Comparison of ENCODE assay signal across 8 cellular contexts in genomic region chr19:40601061-40601973, GRCh38. TPM values are rescaled to one million over a fixed set of nuclear protein-coding genes. Genes with fewer than 3 reads are reported as not detected.
DNase-seq lines count a peak whose midpoint lies in the region; ATAC-seq and TF ChIP-seq lines count a peak whose summit lies in the region.

TSS of gene LTBP4 (plus strand) at chr19:40601369. CDS start at chr19:40601388, 19 bp downstream.

- H3K9me3 ChIP-seq in HAP-1: no peaks in the 10 kb centered on the region

- DNase-seq in AG09309 (ENCODE audit: low read depth) (no peak), HAP-1 (ENCODE audit: low spot score in 2 of 2) (peak in 1 of 2 experiments; percentile 69), fibroblast of the aortic adventitia (ENCODE audit: low read depth) (no peak), neural crest cell (ENCODE audit: low read depth, low spot score) (no peak), iPS-NIHi7 (ENCODE audit: extremely low spot score) (no peak), medulla oblongata (ENCODE audit: extremely low spot score) (no peak)
- no peak for DNase-seq in activated CD4-positive, alpha-beta memory T cell treated with anti-CD3 and anti-CD28 coated beads, Interleukin-2, amount 10 ng/mL, durations not matched to agents 7 days and 5 days

- H3K27me3 Mint-ChIP-seq in activated CD4-positive, alpha-beta memory T cell treated with anti-CD3 and anti-CD28 coated beads, Interleukin-2, amount 10 ng/mL, durations not matched to agents 7 days and 5 days: peaks cover 42% of the 10 kb centered on the region
- H3K27me3 Mint-ChIP-seq in neural crest cell (ENCODE audit: low read depth): peaks cover 76% of the 10 kb centered on the region

- no peaks in the 10 kb centered on the region for H3K9me3 Mint-ChIP-seq in activated CD4-positive, alpha-beta memory T cell treated with anti-CD3 and anti-CD28 coated beads, Interleukin-2, amount 10 ng/mL, durations not matched to agents 7 days and 5 days
- no peaks in the 10 kb centered on the region for H3K9me3 Mint-ChIP-seq in neural crest cell

- no peaks in the 10 kb centered on the region for H3K36me3 ChIP-seq in HAP-1 (replicated peaks)

- H3K4me1 Mint-ChIP-seq in activated CD4-positive, alpha-beta memory T cell treated with anti-CD3 and anti-CD28 coated beads, Interleukin-2, amount 10 ng/mL, durations not matched to agents 7 days and 5 days: peaks cover 72% of the 10 kb centered on the region
- H3K4me1 Mint-ChIP-seq in neural crest cell: peaks cover 52% of the 10 kb centered on the region

- H3K4me3 ChIP-seq in AG09309 (ENCODE audit: control insufficient read depth, low read depth, low read length) (peak within 1 kb of the TSS; percentile 24), HAP-1 (peak within 1 kb of the TSS; percentile 26), fibroblast of the aortic adventitia (ENCODE audit: low read depth, low read length) (peak within 1 kb of the TSS; percentile 61)

- H3K4me3 Mint-ChIP-seq in activated CD4-positive, alpha-beta memory T cell treated with anti-CD3 and anti-CD28 coated beads, Interleukin-2, amount 10 ng/mL, durations not matched to agents 7 days and 5 days: peak within 1 kb of the TSS; percentile 30
- peak within 1 kb of the TSS; percentile 74 for H3K4me3 Mint-ChIP-seq in neural crest cell

- peaks cover 58% of the 10 kb centered on the region for H3K4me1 ChIP-seq in HAP-1

- no peak for ATAC-seq in HG03175 (IDR thresholded peaks at IDR 0.05; ENCODE audit: unreplicated experiment)

- peak; percentile 6 for TF ChIP-seq CTCF in AG09309 (IDR thresholded peaks at IDR 0.05; ENCODE audit: control insufficient read depth, insufficient read depth, low read depth, low read length, missing control alignments)
- no peak for TF ChIP-seq CTCF in fibroblast of the aortic adventitia (IDR thresholded peaks at IDR 0.05; ENCODE audit: insufficient read depth, low read length)
- peak; percentile 11 for TF ChIP-seq CTCF in neural crest cell (conservative IDR thresholded peaks at IDR 0.05)

- CTCF ChIA-PET in activated CD4-positive, alpha-beta memory T cell treated with anti-CD3 and anti-CD28 coated beads, Interleukin-2, amount 10 ng/mL, durations not matched to agents 7 days and 5 days (lab: Charles Lee): interaction anchor here (1.3 to 4.9 kb wide), 3 partner anchors 12 to 137 kb away, joined by 5 to 30 read pairs (median 24); partner anchors contain the start of gene BLVRB

- no peak within 1 kb of the TSS for H3K27ac Mint-ChIP-seq in activated CD4-positive, alpha-beta memory T cell treated with anti-CD3 and anti-CD28 coated beads, Interleukin-2, amount 10 ng/mL, durations not matched to agents 7 days and 5 days
- H3K27ac Mint-ChIP-seq in neural crest cell (ENCODE audit: unreplicated experiment): no peak within 1 kb of the TSS

- H3K27me3 ChIP-seq in HAP-1 (ENCODE audit: low read depth): no peaks in the 10 kb centered on the region

- H3K36me3 Mint-ChIP-seq in activated CD4-positive, alpha-beta memory T cell treated with anti-CD3 and anti-CD28 coated beads, Interleukin-2, amount 10 ng/mL, durations not matched to agents 7 days and 5 days (ENCODE audit: low read depth): no peaks in the 10 kb centered on the region
- H3K36me3 Mint-ChIP-seq in neural crest cell (ENCODE audit: low read depth): no peaks in the 10 kb centered on the region

- POLR2A ChIA-PET in activated CD4-positive, alpha-beta memory T cell treated with anti-CD3 and anti-CD28 coated beads, Interleukin-2, amount 10 ng/mL, durations not matched to agents 7 days and 5 days (lab: Charles Lee): interaction anchor here (2.8 kb wide), 1 partner anchor 9 kb away, joined by 10 read pairs; no protein-coding TSS in a partner anchor

- in situ Hi-C loops in HAP-1 (cut with MboI; ENCODE audit: low sequenced_read_pairs): no loop called here

RNA-seq across cellular contexts. Expression of gene LTBP4, which starts in this region (rescaled TPM):
- 100 to 1,000 TPM; 121 to 122 TPM for total RNA-seq in activated CD4-positive, alpha-beta memory T cell treated with anti-CD3 and anti-CD28 coated beads, Interleukin-2, amount 10 ng/mL, durations not matched to agents 7 days and 5 days
- 31.5 and 38.9 TPM in 2 replicates for total RNA-seq in fibroblast of the aortic adventitia (ENCODE audit: low replicate concordance)
- 125 TPM in 2 replicates for total RNA-seq in neural crest cell
